In the genomic region with DNA sequence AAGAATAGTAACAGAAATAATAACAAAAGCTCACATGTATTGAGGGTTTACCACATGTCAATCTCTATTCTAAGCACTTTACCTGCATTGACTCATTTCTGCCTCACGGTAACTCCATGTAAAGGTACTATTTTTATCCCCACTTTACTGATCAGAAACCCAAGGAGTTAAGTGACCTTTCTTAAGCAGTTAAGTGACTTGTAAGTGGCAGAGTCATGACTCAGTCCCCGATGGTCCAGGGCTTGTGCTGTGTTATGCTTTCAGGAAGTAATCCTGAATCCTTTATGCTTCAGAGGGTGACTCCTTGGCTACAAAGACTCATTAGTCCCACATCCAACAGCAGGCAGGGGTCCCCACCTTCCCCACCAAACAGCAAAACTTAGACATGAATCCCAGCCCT, we compare ENCODE assay signal across 20 cellular contexts.
"Had no signal": no experiment of that assay in that cellular context is flagged by ENCODE, and none has a peak within 500 bp of the region (broad histone marks: within the 10 kb centered on the region; RNA-seq: fewer than 3 reads in every experiment).

No MANE protein-coding gene starts in this region.

- FAIRE-seq: keratinocyte had no signal

- H3K9me3 ChIP-seq: heart right ventricle, tibial artery had no signal

- H3K36me3 Mint-ChIP-seq: naive thymus-derived CD8-positive, alpha-beta T cell; neural progenitor cell had no signal

- H3K9me3 Mint-ChIP-seq: activated CD4-positive, alpha-beta T cell treated with anti-CD3 and anti-CD28 coated beads, Interleukin-2, amount 10 ng/mL, durations not matched to agents 7 days and 5 days; activated T-cell treated with anti-CD3 and anti-CD28 coated beads, Interleukin-2, amount 50 U/mL, for 24 hours; activated T-helper 2 cell treated with anti-CD3 and anti-CD28 coated beads, Interferon-gamma antibody, Interleukin-2, Interleukin-4, amounts not matched to agents 10 μg/mL and 5 μg/mL and 100 μg/mL, durations not matched to agents 14 hours and 24 hours and 36 hours; endodermal cell; naive thymus-derived CD8-positive, alpha-beta T cell; neural progenitor cell; stimulated activated naive CD8-positive, alpha-beta T cell treated with anti-CD3 and anti-CD28 coated beads, Interleukin-15, Interleukin-2, amounts not matched to agents 100 ng/mL and 50 ng/mL, for 24 hours had no signal

- H3K4me1 Mint-ChIP-seq: endodermal cell had no signal

- ATAC-seq: heart right ventricle; left lobe of liver; naive thymus-derived CD8-positive, alpha-beta T cell; T-helper 17 cell had no signal

- H3K4me3 Mint-ChIP-seq: activated CD4-positive, alpha-beta T cell treated with anti-CD3 and anti-CD28 coated beads, Interleukin-2, amount 10 ng/mL, durations not matched to agents 7 days and 5 days; activated T-cell treated with anti-CD3 and anti-CD28 coated beads, Interleukin-2, amount 50 U/mL, for 24 hours; endodermal cell; naive thymus-derived CD8-positive, alpha-beta T cell; neural progenitor cell; stimulated activated naive CD8-positive, alpha-beta T cell treated with anti-CD3 and anti-CD28 coated beads, Interleukin-15, Interleukin-2, amounts not matched to agents 100 ng/mL and 50 ng/mL, for 24 hours; T-helper 17 cell had no signal

- DNase-seq: activated CD4-positive, alpha-beta T cell treated with anti-CD3 and anti-CD28 coated beads, Interleukin-2, amount 10 ng/mL, durations not matched to agents 7 days and 5 days; activated CD8-positive, alpha-beta memory T cell treated with anti-CD3 and anti-CD28 coated beads for 24 hours; activated CD8-positive, alpha-beta memory T cell treated with anti-CD3 and anti-CD28 coated beads, Interleukin-2, amount 50 U/mL, for 4 hours; activated naive CD4-positive, alpha-beta T cell; activated T-cell treated with anti-CD3 and anti-CD28 coated beads, Interleukin-2, amount 50 U/mL, for 24 hours; cortex of kidney; endodermal cell; heart right ventricle; naive thymus-derived CD8-positive, alpha-beta T cell; stimulated activated CD4-positive, alpha-beta T cell treated with anti-CD3 and anti-CD28 coated beads, Interleukin-4, amount 100 ng/mL, for 4 hours; T-helper 17 cell; tibial artery had no signal

- H3K4me1 ChIP-seq: heart right ventricle, tibial artery had no signal

- H3K27me3 Mint-ChIP-seq: activated T-cell treated with anti-CD3 and anti-CD28 coated beads, Interleukin-2, amount 50 U/mL, for 24 hours; stimulated activated naive CD8-positive, alpha-beta T cell treated with anti-CD3 and anti-CD28 coated beads, Interleukin-15, Interleukin-2, amounts not matched to agents 100 ng/mL and 50 ng/mL, for 24 hours had no signal

- H3K4me3 ChIP-seq: cardiac muscle cell, heart right ventricle, lung, neural progenitor cell, tibial artery had no signal

- H3K36me3 ChIP-seq: cardiac muscle cell, heart right ventricle, neural progenitor cell, tibial artery had no signal

- H3K27me3 ChIP-seq: cardiac muscle cell, neural progenitor cell had no signal

- H3K27ac Mint-ChIP-seq: activated CD4-positive, alpha-beta T cell treated with anti-CD3 and anti-CD28 coated beads, Interleukin-2, amount 10 ng/mL, durations not matched to agents 7 days and 5 days; activated T-cell treated with anti-CD3 and anti-CD28 coated beads, Interleukin-2, amount 50 U/mL, for 24 hours; activated T-helper 2 cell treated with anti-CD3 and anti-CD28 coated beads, Interferon-gamma antibody, Interleukin-2, Interleukin-4, amounts not matched to agents 10 μg/mL and 5 μg/mL and 100 μg/mL, durations not matched to agents 14 hours and 24 hours and 36 hours; endodermal cell; neural progenitor cell; progenitor cell of endocrine pancreas; stimulated activated naive CD8-positive, alpha-beta T cell treated with anti-CD3 and anti-CD28 coated beads, Interleukin-15, Interleukin-2, amounts not matched to agents 100 ng/mL and 50 ng/mL, for 24 hours; T-helper 17 cell had no signal
